Comparison of ENCODE assay signal across 11 cellular contexts in genomic region chr7:30799976-30800661, GRCh38. TPM values are rescaled to one million over a fixed set of nuclear protein-coding genes. Genes with fewer than 3 reads are reported as not detected.
DNase-seq lines count a peak whose midpoint lies in the region; ATAC-seq and TF ChIP-seq lines count a peak whose summit lies in the region.
"Had no signal": no experiment of that assay in that cellular context is flagged by ENCODE, and none has a peak within 500 bp of the region (broad histone marks: within the 10 kb centered on the region; RNA-seq: fewer than 3 reads in every experiment).

No MANE protein-coding gene starts in this region.

- peak; percentile 1 for ATAC-seq in GM19395 (IDR thresholded peaks at IDR 0.05; ENCODE audit: unreplicated experiment)
- ATAC-seq in HG03280 (IDR thresholded peaks at IDR 0.05; ENCODE audit: unreplicated experiment): peak; percentile 5
- no peak for ATAC-seq in HG03139 (IDR thresholded peaks at IDR 0.05; ENCODE audit: unreplicated experiment)

- no peaks in the 10 kb centered on the region for H3K36me3 ChIP-seq in smooth muscle cell (ENCODE audit: low read depth)

- H4K20me1 ChIP-seq in smooth muscle cell (ENCODE audit: low read depth): no peaks in the 10 kb centered on the region

- no peak overlapping the region for H2AFZ ChIP-seq in smooth muscle cell (ENCODE audit: low read depth)

- H3K4me1 ChIP-seq in smooth muscle cell (ENCODE audit: low read depth): peaks cover 6% of the 10 kb centered on the region

- peak; percentile 3 for TF ChIP-seq CTCF in choroid plexus epithelial cell (conservative IDR thresholded peaks at IDR 0.05; ENCODE audit: low read depth, low read length)
- TF ChIP-seq CTCF in smooth muscle cell (IDR thresholded peaks at IDR 0.05; ENCODE audit: borderline replicate concordance, insufficient read depth, poor library complexity, severe bottlenecking): no peak

- WGBS in smooth muscle cell (ENCODE audit: low lambda C conversion rate): 75% methylated on average over 5 of the region's 5 CpGs

- peak overlapping the region; percentile 73 for H3K27ac ChIP-seq in smooth muscle cell (ENCODE audit: low read depth)

- H3K9me3 ChIP-seq in smooth muscle cell (replicated peaks; ENCODE audit: low read depth): no peaks in the 10 kb centered on the region

- H3K9ac ChIP-seq in smooth muscle cell (ENCODE audit: low read depth): no peak overlapping the region

- H3K4me3 ChIP-seq in choroid plexus epithelial cell (ENCODE audit: low read depth, low read length) (no peak overlapping the region), smooth muscle cell (no peak overlapping the region)

- peaks cover 17% of the 10 kb centered on the region for H3F3A ChIP-seq in smooth muscle cell (ENCODE audit: low read depth)

- H3K4me2 ChIP-seq in smooth muscle cell: peak overlapping the region; percentile 47

- no peaks in the 10 kb centered on the region for H3K79me2 ChIP-seq in smooth muscle cell (ENCODE audit: low read depth)

- no peak for DNase-seq in choroid plexus epithelial cell (ENCODE audit: low read depth)
- DNase-seq in smooth muscle cell (lab: John Stamatoyannopoulos, UW; ENCODE audit: unreplicated experiment): no peak
- no peak for DNase-seq in activated CD4-positive, CD25-positive, alpha-beta regulatory T cell (lab: John Stamatoyannopoulos, UW)
- no peak for DNase-seq in activated gamma-delta T cell treated with Interleukin-2 at 50 U/mL for 16 hours
- DNase-seq: activated CD8-positive, alpha-beta memory T cell treated with anti-CD3 and anti-CD28 coated beads, Interleukin-2, amount 50 U/mL, for 48 hours had no signal

- no peaks in the 10 kb centered on the region for H3K27me3 ChIP-seq in smooth muscle cell (ENCODE audit: low read depth)

RNA-seq across cellular contexts. Expression of gene MINDY4, which starts 28.9 kb away (rescaled TPM):
- 5.3 and 7.3 TPM in 2 replicates for total RNA-seq in smooth muscle cell
- 4.9 and 6.0 TPM in 2 replicates for polyA plus RNA-seq in smooth muscle cell

RNA-seq across cellular contexts. Expression of gene INMT, which starts 48.2 kb away (rescaled TPM):
- total RNA-seq in smooth muscle cell: 1.2 and 4.0 TPM in 2 replicates
- 2.3 and 2.4 TPM in 2 replicates for polyA plus RNA-seq in smooth muscle cell
- total RNA-seq: dermis blood vessel endothelial cell, pulmonary artery endothelial cell, SK-MEL-5 had no signal
